Comparison of ENCODE assay signal across 8 cellular contexts in the genomic region with DNA sequence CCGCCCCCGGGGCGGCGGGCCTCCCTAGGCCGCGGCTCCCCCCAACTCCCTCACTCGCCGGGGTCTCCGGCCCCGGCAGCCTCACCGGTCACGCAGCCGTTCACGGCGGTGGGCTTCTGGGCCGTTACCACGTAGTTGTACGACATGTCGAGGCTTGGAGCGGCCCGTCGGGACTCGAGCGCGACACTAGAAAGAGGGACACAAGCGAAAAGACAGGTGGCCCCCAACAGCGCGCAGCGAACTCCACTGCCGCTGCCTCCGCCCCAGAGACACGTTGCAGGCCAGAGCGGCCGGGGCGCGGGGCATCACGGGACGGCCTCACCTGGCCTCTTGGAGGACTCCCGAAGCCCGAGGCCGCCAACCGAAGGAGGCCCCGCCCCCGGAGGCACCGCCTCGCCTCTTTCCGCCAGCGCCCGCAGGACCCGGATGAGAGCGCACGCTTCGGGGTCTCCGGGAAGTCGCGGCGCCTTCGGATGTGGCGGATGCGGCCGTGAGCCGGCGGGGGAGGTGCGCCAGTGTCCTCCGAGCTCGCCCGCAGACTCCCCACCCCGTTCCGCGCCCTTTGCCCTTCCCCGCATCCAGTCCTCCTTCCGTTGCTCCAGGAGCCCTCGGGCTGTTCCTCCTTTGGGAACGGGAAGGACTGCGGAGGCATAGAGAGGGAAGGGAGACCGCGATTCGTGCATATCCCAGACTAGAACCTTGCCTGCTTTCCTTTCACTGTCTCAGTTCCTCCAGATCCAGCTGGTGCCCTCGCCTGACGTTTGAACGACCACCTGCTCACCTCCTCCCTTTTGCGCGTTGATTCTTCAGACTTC. TPM values are rescaled to one million over a fixed set of nuclear protein-coding genes. Genes with fewer than 3 reads are reported as not detected.
A peak's percentile ranks its signal among the peaks of the same experiment; 100 is the strongest.
DNase-seq lines count a peak whose midpoint lies in the region; ATAC-seq and TF ChIP-seq lines count a peak whose summit lies in the region.

A gene (minus strand): TSS at position 283 of the 815 bp plus-strand sequence. CDS start 137 bp downstream, at position 146.
A gene with protein sequence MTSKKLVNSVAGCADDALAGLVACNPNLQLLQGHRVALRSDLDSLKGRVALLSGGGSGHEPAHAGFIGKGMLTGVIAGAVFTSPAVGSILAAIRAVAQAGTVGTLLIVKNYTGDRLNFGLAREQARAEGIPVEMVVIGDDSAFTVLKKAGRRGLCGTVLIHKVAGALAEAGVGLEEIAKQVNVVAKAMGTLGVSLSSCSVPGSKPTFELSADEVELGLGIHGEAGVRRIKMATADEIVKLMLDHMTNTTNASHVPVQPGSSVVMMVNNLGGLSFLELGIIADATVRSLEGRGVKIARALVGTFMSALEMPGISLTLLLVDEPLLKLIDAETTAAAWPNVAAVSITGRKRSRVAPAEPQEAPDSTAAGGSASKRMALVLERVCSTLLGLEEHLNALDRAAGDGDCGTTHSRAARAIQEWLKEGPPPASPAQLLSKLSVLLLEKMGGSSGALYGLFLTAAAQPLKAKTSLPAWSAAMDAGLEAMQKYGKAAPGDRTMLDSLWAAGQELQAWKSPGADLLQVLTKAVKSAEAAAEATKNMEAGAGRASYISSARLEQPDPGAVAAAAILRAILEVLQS (plus strand): TSS at position 406 of the 815 bp plus-strand sequence. CDS start 1,501 bp downstream, outside the sequence.

- H3K9me3 ChIP-seq in CD8-positive, alpha-beta memory T cell (ENCODE audit: low read length): no peaks in the 10 kb centered on the region
- no peaks in the 10 kb centered on the region for H3K9me3 ChIP-seq in lung (ENCODE audit: control insufficient read depth in 2 of 2, insufficient read depth in 1 of 2, low read length in 1 of 2)

- WGBS in lung, 2 donors: 0 to 1% methylated on average over 70 to 83 of the region's 83 CpGs

- DNase-seq in CD8-positive, alpha-beta memory T cell: peak; percentile 96 to 99 (median 97)
- DNase-seq in GM20000 (ENCODE audit: low spot score) (peak; percentile 99), HT-29 (ENCODE audit: low spot score) (peak; percentile 96), lung (ENCODE audit: low spot score) (peak; percentile 95)
- DNase-seq in NK-92 treated with Interleukin-12 subunit alpha and Interleukin-12 subunit beta, amount 100 ng/mL, for 24 hours (lab: John Stamatoyannopoulos, UW): peak; percentile 95
- peak; percentile 98 for DNase-seq in activated CD8-positive, alpha-beta memory T cell treated with anti-CD3 and anti-CD28 coated beads for 24 hours
- peak; percentile 97 for DNase-seq in effector CD4-positive, alpha-beta T cell
- peak; percentile 92 to 97 (median 96) for DNase-seq in stimulated activated CD4-positive, alpha-beta T cell treated with anti-CD3 and anti-CD28 coated beads, TNF-alpha, amount 100 ng/mL, for 24 hours (ENCODE audit: low read depth in 3 of 3)

- CTCF ChIA-PET in CD8-positive, alpha-beta memory T cell (lab: Charles Lee): interaction anchor here (0.8 to 4.7 kb wide), 9 partner anchors 9 to 102 kb away, joined by 3 to 78 read pairs (median 6); a partner anchor contains a TSS

- H3K9me3 Mint-ChIP-seq in CD8-positive, alpha-beta memory T cell: no peaks in the 10 kb centered on the region

- peak within 1 kb of the TSS; percentile 91 for H3K4me3 ChIP-seq in CD8-positive, alpha-beta memory T cell (ENCODE audit: low read length)
- H3K4me3 ChIP-seq in lung: peak within 1 kb of the TSS; percentile 82

- H3K4me1 Mint-ChIP-seq in CD8-positive, alpha-beta memory T cell: peaks cover 52 to 70% (median 58%) of the 10 kb centered on the region in 3 donors

- H3K27me3 ChIP-seq in CD8-positive, alpha-beta memory T cell (ENCODE audit: insufficient read depth, low read length, poor library complexity, severe bottlenecking): no peaks in the 10 kb centered on the region
- no peaks in the 10 kb centered on the region for H3K27me3 ChIP-seq in lung (ENCODE audit: control insufficient read depth, insufficient read depth)

- POLR2A ChIA-PET in CD8-positive, alpha-beta memory T cell (lab: Charles Lee): interaction anchor here (0.6 to 4.2 kb wide), 7 partner anchors 18 to 102 kb away, joined by 3 to 42 read pairs (median 8); a partner anchor contains a TSS

- peak within 1 kb of the TSS; percentile 92 to 98 (median 95) for H3K4me3 Mint-ChIP-seq in CD8-positive, alpha-beta memory T cell

- TF ChIP-seq CTCF in GM20000 (IDR thresholded peaks at IDR 0.05; ENCODE audit: extremely low read depth, missing control alignments): no peak
- TF ChIP-seq CTCF in lung (IDR thresholded peaks at IDR 0.05; ENCODE audit: control extremely low read depth, extremely low read depth): no peak

- peaks cover 10% of the 10 kb centered on the region for H3K36me3 ChIP-seq in CD8-positive, alpha-beta memory T cell (ENCODE audit: insufficient read depth, low read length)
- peaks cover 5 to 6% of the 10 kb centered on the region in 2 donors for H3K36me3 ChIP-seq in lung (ENCODE audit: control insufficient read depth in 2 of 2, insufficient read depth in 2 of 2, low read length in 2 of 2)

- H3K27ac ChIP-seq in CD8-positive, alpha-beta memory T cell (ENCODE audit: low read depth, low read length): peak within 1 kb of the TSS; percentile 94
- peak within 1 kb of the TSS; percentile 92 to 96 for H3K27ac ChIP-seq in lung (ENCODE audit: low read depth in 1 of 2, low read length in 1 of 2)

- peak within 1 kb of the TSS; percentile 96 to 100 (median 98) for H3K27ac Mint-ChIP-seq in CD8-positive, alpha-beta memory T cell

- ATAC-seq in lung (ENCODE audit: insufficient read depth, low FRiP score): peak; percentile 95

- H3K36me3 Mint-ChIP-seq in CD8-positive, alpha-beta memory T cell: peaks cover 0 to 44% (median 15%) of the 10 kb centered on the region in 3 donors

- peaks cover 0 to 3% of the 10 kb centered on the region in 2 donors for H3K27me3 Mint-ChIP-seq in CD8-positive, alpha-beta memory T cell

- H3K4me1 ChIP-seq in CD8-positive, alpha-beta memory T cell (ENCODE audit: insufficient read depth, low read length): peaks cover 39% of the 10 kb centered on the region
- peaks cover 7 to 8% of the 10 kb centered on the region in 2 donors for H3K4me1 ChIP-seq in lung (ENCODE audit: control insufficient read depth in 2 of 2, insufficient read depth in 2 of 2, low read length in 2 of 2)

RNA-seq across cellular contexts. Expression of the first gene that starts in this region (rescaled TPM):
- 100 to 1,000 TPM; 302 to 307 TPM for total RNA-seq in CD8-positive, alpha-beta memory T cell
- polyA plus RNA-seq in CD8-positive, alpha-beta memory T cell: 120 TPM
- 262 and 321 TPM in 2 replicates for total RNA-seq in HT-29 (2014; rRNA removed; shearing (Covaris generic))
- total RNA-seq in lung: 100 to 1,000 TPM; 141 to 184 TPM
- 100 to 1,000 TPM in 1 of 2 donors, 10 to 100 TPM in 1; 88.5 to 101 TPM for polyA plus RNA-seq in lung

RNA-seq across cellular contexts. Expression of the second gene that starts in this region (rescaled TPM):
- total RNA-seq in CD8-positive, alpha-beta memory T cell: 10 to 100 TPM; 66.8 to 72.4 TPM
- polyA plus RNA-seq in CD8-positive, alpha-beta memory T cell: 31.8 TPM
- total RNA-seq in HT-29 (2014; rRNA removed; shearing (Covaris generic)): 80.4 and 94.2 TPM in 2 replicates
- 10 to 100 TPM; 35.2 to 69.2 TPM for total RNA-seq in lung
- 10 to 100 TPM; 35.0 to 44.4 TPM for polyA plus RNA-seq in lung

Comparison
In these comparisons a context has a peak if more than half of its experiments do, and no peak if none do; other contexts are left out.
1. Peak in every context shown above with its lines: DNase-seq, ATAC-seq, H3K4me3 ChIP-seq and H3K27ac ChIP-seq.